ENCODE assay signal across 23 cellular contexts in genomic region chr11:105265859-105266258, GRCh38.
DNase-seq lines count a peak whose midpoint lies in the region; FAIRE-seq and TF ChIP-seq lines count a peak whose summit lies in the region.
"Had no signal": no experiment of that assay in that cellular context is flagged by ENCODE, and none has a peak within 500 bp of the region (broad histone marks: within the 10 kb centered on the region; RNA-seq: fewer than 3 reads in every experiment).

No MANE protein-coding gene starts in this region.

- H3K4me3 ChIP-seq in bronchial epithelial cell (ENCODE audit: low read depth, low read length): no peak overlapping the region
- H3K4me3 ChIP-seq: BLaER1 treated with 17β-estradiol and CSF1 and Interleukin-3, amounts not matched to agents 10 nM and 100 nM; GM23338; heart right ventricle; prostate gland; spleen had no signal

- no peaks in the 10 kb centered on the region for H3K27me3 Mint-ChIP-seq in activated CD4-positive, alpha-beta memory T cell treated with anti-CD3 and anti-CD28 coated beads, Interleukin-2, amount 10 ng/mL, durations not matched to agents 7 days and 5 days

- TF ChIP-seq CTCF in bronchial epithelial cell (IDR thresholded peaks at IDR 0.05; ENCODE audit: insufficient read depth, low read length, severe bottlenecking): no peak

- peak; percentile 3 for DNase-seq in DMS153 (lab: John Stamatoyannopoulos, UW)
- DNase-seq in DMS153 treated with DMSO at 0.1 percent for 48 hours (lab: John Stamatoyannopoulos, UW; ENCODE audit: unreplicated experiment): no peak
- DNase-seq in M059J (ENCODE audit: low read depth): peak; percentile 5
- peak; percentile 74 for DNase-seq in bronchial epithelial cell (ENCODE audit: low read depth)
- peak; percentile 0 for DNase-seq in glomerular visceral epithelial cell (ENCODE audit: extremely low spot score)
- DNase-seq in activated CD4-positive, alpha-beta memory T cell treated with anti-CD3 and anti-CD28 coated beads, Interleukin-2, amount 10 ng/mL, durations not matched to agents 7 days and 5 days: no peak
- DNase-seq in stimulated activated CD4-positive, alpha-beta T cell treated with anti-CD3 and anti-CD28 coated beads, Interleukin-4, amount 100 ng/mL, for 24 hours: no peak
- no peak for DNase-seq in NCI-H2029 (lab: John Stamatoyannopoulos, UW)
- DNase-seq: activated CD4-positive, alpha-beta T cell treated with anti-CD3 and anti-CD28 coated beads, Interleukin-2, amount 50 U/mL, for 4 hours; activated T-cell treated with anti-CD3 and anti-CD28 coated beads, Interleukin-2, amount 50 U/mL, for 48 hours; heart right ventricle; KG1; NCI-H1417 treated with DMSO at 0.1 percent for 48 hours; NCI-H2227 treated with DMSO at 0.1 percent for 48 hours; SK-N-SH; spleen had no signal

- no peak overlapping the region for H3K4me3 Mint-ChIP-seq in activated CD4-positive, alpha-beta memory T cell treated with anti-CD3 and anti-CD28 coated beads, Interleukin-2, amount 10 ng/mL, durations not matched to agents 7 days and 5 days
- H3K4me3 Mint-ChIP-seq: GM23338; memory B cell; natural killer cell treated with Interleukin-12 subunit alpha and Interleukin-12 subunit beta and Interleukin-15 and Interleukin-18, amount 100 ng/mL, for 72 hours; stimulated activated naive CD8-positive, alpha-beta T cell treated with anti-CD3 and anti-CD28 coated beads, Interleukin-15, Interleukin-2, amounts not matched to agents 100 ng/mL and 50 ng/mL, for 24 hours had no signal

- POLR2A ChIA-PET in activated CD4-positive, alpha-beta memory T cell treated with anti-CD3 and anti-CD28 coated beads, Interleukin-2, amount 10 ng/mL, durations not matched to agents 7 days and 5 days (lab: Charles Lee): no interaction called here

- CTCF ChIA-PET in activated CD4-positive, alpha-beta memory T cell treated with anti-CD3 and anti-CD28 coated beads, Interleukin-2, amount 10 ng/mL, durations not matched to agents 7 days and 5 days (lab: Charles Lee): no interaction called here

- H3K4me1 Mint-ChIP-seq in activated CD4-positive, alpha-beta memory T cell treated with anti-CD3 and anti-CD28 coated beads, Interleukin-2, amount 10 ng/mL, durations not matched to agents 7 days and 5 days: no peaks in the 10 kb centered on the region
- H3K4me1 Mint-ChIP-seq: memory B cell had no signal

- peaks cover under 1% of the 10 kb centered on the region for H3K9me3 Mint-ChIP-seq in activated CD4-positive, alpha-beta memory T cell treated with anti-CD3 and anti-CD28 coated beads, Interleukin-2, amount 10 ng/mL, durations not matched to agents 7 days and 5 days
- H3K9me3 Mint-ChIP-seq: GM23338, memory B cell had no signal

- H3K27ac Mint-ChIP-seq in activated CD4-positive, alpha-beta memory T cell treated with anti-CD3 and anti-CD28 coated beads, Interleukin-2, amount 10 ng/mL, durations not matched to agents 7 days and 5 days: no peak overlapping the region
- H3K27ac Mint-ChIP-seq: GM23338; memory B cell; natural killer cell treated with Interleukin-12 subunit alpha and Interleukin-12 subunit beta and Interleukin-15 and Interleukin-18, amount 100 ng/mL, for 72 hours; stimulated activated naive CD8-positive, alpha-beta T cell treated with anti-CD3 and anti-CD28 coated beads, Interleukin-15, Interleukin-2, amounts not matched to agents 100 ng/mL and 50 ng/mL, for 24 hours had no signal

- no peaks in the 10 kb centered on the region for H3K36me3 ChIP-seq in bronchial epithelial cell (ENCODE audit: control insufficient read depth, insufficient read depth, low read length)
- H3K36me3 ChIP-seq: BLaER1 treated with 17β-estradiol and CSF1 and Interleukin-3, amounts not matched to agents 10 nM and 100 nM; heart right ventricle; prostate gland; spleen had no signal

- H3K27me3 ChIP-seq in bronchial epithelial cell (ENCODE audit: control insufficient read depth, insufficient read depth, low read length): no peaks in the 10 kb centered on the region
- H3K27me3 ChIP-seq: BLaER1 treated with 17β-estradiol and CSF1 and Interleukin-3, amounts not matched to agents 10 nM and 100 nM; heart right ventricle; spleen had no signal

- FAIRE-seq in bronchial epithelial cell (lab: Jason Lieb, UNC): no peak
- FAIRE-seq: islet of Langerhans had no signal

- no peaks in the 10 kb centered on the region for H3K36me3 Mint-ChIP-seq in activated CD4-positive, alpha-beta memory T cell treated with anti-CD3 and anti-CD28 coated beads, Interleukin-2, amount 10 ng/mL, durations not matched to agents 7 days and 5 days (ENCODE audit: low read depth)
- H3K36me3 Mint-ChIP-seq: memory B cell; natural killer cell treated with Interleukin-12 subunit alpha and Interleukin-12 subunit beta and Interleukin-15 and Interleukin-18, amount 100 ng/mL, for 72 hours had no signal

Comparison
In these comparisons a context has a peak if more than half of its experiments do, and no peak if none do; other contexts are left out.
1. DNase-seq: peak in DMS153 (single experiment), M059J (single experiment), bronchial epithelial cell (single experiment) and glomerular visceral epithelial cell (single experiment); none in DMS153 treated with DMSO at 0.1 percent for 48 hours (single experiment), activated CD4-positive, alpha-beta memory T cell treated with anti-CD3 and anti-CD28 coated beads, Interleukin-2, amount 10 ng/mL, durations not matched to agents 7 days and 5 days (single experiment), stimulated activated CD4-positive, alpha-beta T cell treated with anti-CD3 and anti-CD28 coated beads, Interleukin-4, amount 100 ng/mL, for 24 hours (single experiment) and NCI-H2029 (single experiment).